Comparison of ENCODE assay signal across 1 cellular context in the genomic region with DNA sequence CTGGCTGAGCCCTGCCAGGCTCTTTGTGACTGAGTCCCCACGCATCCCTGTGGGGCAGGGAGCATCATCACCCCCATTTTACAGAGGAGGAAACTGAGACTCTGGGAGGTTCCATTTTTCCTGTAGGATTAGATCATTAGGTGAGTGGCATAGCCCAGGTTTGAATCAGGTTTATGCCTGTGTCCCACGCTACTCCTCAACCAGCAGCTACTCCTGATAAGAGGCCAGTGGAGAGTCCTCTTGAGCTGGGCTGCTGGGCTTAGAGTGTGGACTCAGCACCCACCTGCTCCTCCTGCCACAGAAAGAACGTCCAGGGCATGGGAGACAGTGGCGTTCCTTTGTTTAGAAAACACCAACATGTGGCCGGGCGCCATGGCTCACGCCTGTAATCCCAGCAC.
TF ChIP-seq lines count a peak whose summit lies in the region.

No MANE protein-coding gene starts in this region.

TF ChIP-seq in HepG2, 621 proteins besides CTCF, POLR2A, EP300 and RAD21:
- no peak for TF ChIP-seq RBAK (CRISPR knock-in tag; IDR thresholded peaks at IDR 0.05)
- TF ChIP-seq, protein P1, sequence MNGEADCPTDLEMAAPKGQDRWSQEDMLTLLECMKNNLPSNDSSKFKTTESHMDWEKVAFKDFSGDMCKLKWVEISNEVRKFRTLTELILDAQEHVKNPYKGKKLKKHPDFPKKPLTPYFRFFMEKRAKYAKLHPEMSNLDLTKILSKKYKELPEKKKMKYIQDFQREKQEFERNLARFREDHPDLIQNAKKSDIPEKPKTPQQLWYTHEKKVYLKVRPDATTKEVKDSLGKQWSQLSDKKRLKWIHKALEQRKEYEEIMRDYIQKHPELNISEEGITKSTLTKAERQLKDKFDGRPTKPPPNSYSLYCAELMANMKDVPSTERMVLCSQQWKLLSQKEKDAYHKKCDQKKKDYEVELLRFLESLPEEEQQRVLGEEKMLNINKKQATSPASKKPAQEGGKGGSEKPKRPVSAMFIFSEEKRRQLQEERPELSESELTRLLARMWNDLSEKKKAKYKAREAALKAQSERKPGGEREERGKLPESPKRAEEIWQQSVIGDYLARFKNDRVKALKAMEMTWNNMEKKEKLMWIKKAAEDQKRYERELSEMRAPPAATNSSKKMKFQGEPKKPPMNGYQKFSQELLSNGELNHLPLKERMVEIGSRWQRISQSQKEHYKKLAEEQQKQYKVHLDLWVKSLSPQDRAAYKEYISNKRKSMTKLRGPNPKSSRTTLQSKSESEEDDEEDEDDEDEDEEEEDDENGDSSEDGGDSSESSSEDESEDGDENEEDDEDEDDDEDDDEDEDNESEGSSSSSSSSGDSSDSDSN (CRISPR knock-in tag; IDR thresholded peaks at IDR 0.05) = no peak
- 0 out of 2 replicates have a peak, but pooled peaks have one; percentile 21 for TF ChIP-seq ZNF629 (CRISPR knock-in tag; conservative IDR thresholded peaks at IDR 0.05)
